Comparison of ENCODE assay signal across 13 cellular contexts in genomic region chr6:109239918-109240321, GRCh38.
DNase-seq lines count a peak whose midpoint lies in the region; ATAC-seq and TF ChIP-seq lines count a peak whose summit lies in the region.
"Had no signal": no experiment of that assay in that cellular context is flagged by ENCODE, and none has a peak within 500 bp of the region (broad histone marks: within the 10 kb centered on the region; RNA-seq: fewer than 3 reads in every experiment).

No MANE protein-coding gene starts in this region.

- no peak for TF ChIP-seq CTCF in gastrocnemius medialis (IDR thresholded peaks at IDR 0.05 in 4 of 5, conservative IDR thresholded peaks at IDR 0.05 in 1 of 5)

- no peaks in the 10 kb centered on the region for H3K9me3 ChIP-seq in gastrocnemius medialis
- H3K9me3 ChIP-seq: uterus had no signal

- in situ Hi-C loops in gastrocnemius medialis (cut with MboI; ENCODE audit: low sequenced_read_pairs in 4 of 4): no loop called here

- intact Hi-C loops in gastrocnemius medialis (cut with DNase I; ENCODE audit: low total_unique reads): loop anchor here (1.0 to 5.0 kb wide), 2 partner anchors 14 to 142 kb away; partner anchors contain the start of gene CD164

- peaks cover 33 to 34% of the 10 kb centered on the region in 2 donors for H3K4me1 ChIP-seq in gastrocnemius medialis
- H3K4me1 ChIP-seq: uterus had no signal

- H3K36me3 ChIP-seq in gastrocnemius medialis: no peaks in the 10 kb centered on the region
- H3K36me3 ChIP-seq: uterus had no signal

- no peaks in the 10 kb centered on the region for H3K27me3 ChIP-seq in gastrocnemius medialis
- H3K27me3 ChIP-seq: uterus had no signal

- H3K4me3 ChIP-seq in gastrocnemius medialis: no peak overlapping the region
- H3K4me3 ChIP-seq: uterus had no signal

- peak overlapping the region; percentile 53 to 73 (median 66) for H3K27ac ChIP-seq in gastrocnemius medialis
- H3K27ac ChIP-seq: uterus had no signal

- TF ChIP-seq POLR2A in gastrocnemius medialis (IDR thresholded peaks at IDR 0.05): no peak

- ATAC-seq in gastrocnemius medialis: peak in 1 of 2 donors; percentile 16
- no peak for ATAC-seq in GM18861 (IDR thresholded peaks at IDR 0.05; ENCODE audit: unreplicated experiment)
- no peak for ATAC-seq in HG02678 (IDR thresholded peaks at IDR 0.05; ENCODE audit: unreplicated experiment)
- ATAC-seq in HG03521 (IDR thresholded peaks at IDR 0.05; ENCODE audit: unreplicated experiment): no peak

- DNase-seq in COLO829 (ENCODE audit: low spot score) (peak; percentile 93), brain pericyte (ENCODE audit: low read depth, low spot score) (peak; percentile 20), left kidney (ENCODE audit: low read depth, low spot score) (peak; percentile 45), gastrocnemius medialis (no peak), activated gamma-delta T cell treated with Interleukin-2 at 50 U/mL for 16 hours (no peak)
- DNase-seq: activated CD4-positive, alpha-beta T cell treated with anti-CD3 and anti-CD28 coated beads for 48 hours; KG1; kidney glomerular epithelial cell; NCI-H2029 treated with DMSO at 0.1 percent for 48 hours; uterus had no signal

Comparison
In these comparisons a context has a peak if more than half of its experiments do, and no peak if none do; other contexts are left out.
1. DNase-seq: peak in COLO829 (single experiment), brain pericyte (single experiment) and left kidney (single experiment); none in gastrocnemius medialis (0 of 2) and activated gamma-delta T cell treated with Interleukin-2 at 50 U/mL for 16 hours (single experiment).